9 cellular contexts compared by ENCODE assay signal in genomic region chr4:65668201-65669007, GRCh38. TPM values are rescaled to one million over a fixed set of nuclear protein-coding genes. Genes with fewer than 3 reads are reported as not detected.
DNase-seq lines count a peak whose midpoint lies in the region; ATAC-seq and TF ChIP-seq lines count a peak whose summit lies in the region.
"Had no signal": no experiment of that assay in that cellular context is flagged by ENCODE, and none has a peak within 500 bp of the region (broad histone marks: within the 10 kb centered on the region; RNA-seq: fewer than 3 reads in every experiment).

No MANE protein-coding gene starts in this region.

- TF ChIP-seq CTCF in cardiac muscle cell (IDR thresholded peaks at IDR 0.05; ENCODE audit: low read depth, low read length) (no peak), prostate gland (IDR thresholded peaks at IDR 0.05) (no peak)

- H3K9me3 ChIP-seq in cardiac muscle cell (ENCODE audit: low read depth) (no peaks in the 10 kb centered on the region), prostate gland (no peaks in the 10 kb centered on the region)

- H3K4me1 ChIP-seq in cardiac muscle cell (ENCODE audit: low read depth) (peaks cover 4% of the 10 kb centered on the region), prostate gland (replicated peaks) (no peaks in the 10 kb centered on the region)

- H3K36me3 ChIP-seq in cardiac muscle cell (no peaks in the 10 kb centered on the region), prostate gland (no peaks in the 10 kb centered on the region)

- TF ChIP-seq POLR2A in prostate gland (IDR thresholded peaks at IDR 0.05), result no peak

- H3K27ac ChIP-seq in cardiac muscle cell (no peak overlapping the region), prostate gland (peak overlapping the region; percentile 75 to 84)

- WGBS in prostate gland, result 5% methylated on average over 32 of the region's 32 CpGs

- H3K4me3 ChIP-seq in cardiac muscle cell, result peak overlapping the region; percentile 20
- H3K4me3 ChIP-seq in prostate gland, result peak overlapping the region; percentile 34 to 53

- H3K27me3 ChIP-seq in cardiac muscle cell (peaks cover 82% of the 10 kb centered on the region), prostate gland (replicated peaks; ENCODE audit: insufficient read depth) (no peaks in the 10 kb centered on the region)

- peak; percentile 5 for DNase-seq in ELF-1 (ENCODE audit: low read depth, low spot score)
- DNase-seq in UCSD-AML1 (lab: John Stamatoyannopoulos, UW; ENCODE audit: unreplicated experiment), result peak; percentile 1
- peak in 1 of 2 donors; percentile 55 for DNase-seq in cardiac muscle cell (ENCODE audit: low read depth in 1 of 2, low spot score in 1 of 2)
- peak; percentile 46 for DNase-seq in prostate gland (ENCODE audit: low spot score)
- DNase-seq in NCI-H187 (lab: John Stamatoyannopoulos, UW), result no peak
- no peak for DNase-seq in A172 (ENCODE audit: low spot score)
- no peak for DNase-seq in LoVo (ENCODE audit: low spot score)
- DNase-seq: activated T-cell treated with anti-CD3 and anti-CD28 coated beads, Interleukin-2, amount 50 U/mL, for 4 hours had no signal

- ATAC-seq in GM21717 (IDR thresholded peaks at IDR 0.05; ENCODE audit: unreplicated experiment), result no peak

- intact Hi-C loops in prostate gland (cut with DNase I), result no loop called here

RNA-seq across cellular contexts. Expression of gene EPHA5, which starts 1.9 kb away (rescaled TPM):
- 0.15 and 0.21 TPM in 2 replicates for total RNA-seq in cardiac muscle cell
- 0.37 TPM in 1 of 2 replicates, not detected in the other for polyA plus RNA-seq in cardiac muscle cell
- 10 to 100 TPM in 1 of 2 donors, 1 to 10 TPM in 1; 2.2 to 11.0 TPM for total RNA-seq in prostate gland
- not detected in 2 replicates for total RNA-seq in A172 (2014; rRNA removed; shearing (Covaris generic))
- total RNA-seq: activated T-cell treated with anti-CD3 and anti-CD28 coated beads, Interleukin-2, amount 50 U/mL, for 4 hours had no signal

Comparison
In these comparisons a context has a peak if more than half of its experiments do, and no peak if none do; other contexts are left out.
1. DNase-seq: peak in ELF-1 (single experiment), UCSD-AML1 (single experiment) and prostate gland (single experiment); none in NCI-H187 (0 of 2), A172 (single experiment) and LoVo (single experiment).